8 cellular contexts compared by ENCODE assay signal in genomic region chr22:23402275-23403151, GRCh38.
DNase-seq lines count a peak whose midpoint lies in the region; ATAC-seq and TF ChIP-seq lines count a peak whose summit lies in the region.

No MANE protein-coding gene starts in this region.

- H3K36me3 ChIP-seq in IMR-90 (ENCODE audit: control insufficient read depth, insufficient read depth, low read length) (no peaks in the 10 kb centered on the region), brain microvascular endothelial cell (replicated peaks) (no peaks in the 10 kb centered on the region)

- H3K27ac ChIP-seq in IMR-90 (ENCODE audit: insufficient read depth, low read length) (no peak overlapping the region), brain microvascular endothelial cell (no peak overlapping the region)

- no TSS peak for BruUV-seq in IMR-90 (replicated peaks; lab: Mats Ljungman, UMichigan)

- no peak overlapping the region for H4K91ac ChIP-seq in IMR-90 (ENCODE audit: insufficient read depth, low read depth, low read length)

- H3K4me2 ChIP-seq in IMR-90 (ENCODE audit: low read depth, low read length), result no peak overlapping the region

- peak; percentile 37 for TF ChIP-seq RAD21 in IMR-90 (IDR thresholded peaks at IDR 0.05; ENCODE audit: low read length)

- POLR2A ChIA-PET in IMR-90 (lab: Charles Lee; ENCODE audit: unreplicated experiment), result no interaction called here

- CTCF ChIA-PET in IMR-90 (lab: Yijun Ruan, JAX), result no interaction called here

- H2BK15ac ChIP-seq in IMR-90 (ENCODE audit: low read depth, low read length), result no peak overlapping the region

- no peak overlapping the region for H2AK5ac ChIP-seq in IMR-90 (ENCODE audit: low read depth, low read length)

- H2BK120ac ChIP-seq in IMR-90 (ENCODE audit: low read depth, low read length), result no peak overlapping the region

- no peak overlapping the region for H2BK20ac ChIP-seq in IMR-90 (ENCODE audit: low read depth, low read length)

- peak overlapping the region; percentile 75 for H2AFZ ChIP-seq in IMR-90 (replicated peaks; ENCODE audit: low read length, poor library complexity)

- H2AK9ac ChIP-seq in IMR-90 (replicated peaks; ENCODE audit: low read depth, low read length, poor library complexity), result no peak overlapping the region

- dilution Hi-C loops in IMR-90 (cut with HindIII; ENCODE audit: low sequenced_read_pairs, unreplicated experiment), result no loop called here

- H4K20me1 ChIP-seq in IMR-90 (ENCODE audit: insufficient read depth, low read length), result no peaks in the 10 kb centered on the region

- no peak overlapping the region for H4K5ac ChIP-seq in IMR-90 (ENCODE audit: low read depth, low read length)

- H3K9me3 ChIP-seq in IMR-90 (ENCODE audit: control insufficient read depth, insufficient read depth, low read length), result no peaks in the 10 kb centered on the region

- H3K56ac ChIP-seq in IMR-90 (ENCODE audit: extremely low read depth, insufficient read depth, low read length), result no peak overlapping the region

- H2BK5ac ChIP-seq in IMR-90 (ENCODE audit: low read depth, low read length, poor library complexity, severe bottlenecking), result no peak overlapping the region

- peaks cover 1% of the 10 kb centered on the region; the same call in 1 of the 2 replicates for H3K27me3 ChIP-seq in IMR-90 (ENCODE audit: control insufficient read depth, insufficient read depth, low read length)
- no peaks in the 10 kb centered on the region for H3K27me3 ChIP-seq in brain microvascular endothelial cell (replicated peaks)

- no peak overlapping the region for H3K4ac ChIP-seq in IMR-90 (ENCODE audit: low read depth, low read length)

- H3K14ac ChIP-seq in IMR-90 (replicated peaks; ENCODE audit: low read depth, low read length), result no peak overlapping the region

- H3K79me1 ChIP-seq in IMR-90 (ENCODE audit: low read depth in 1 of 2, low read length in 2 of 2), result no peaks in the 10 kb centered on the region

- intact Hi-C loops in IMR-90 (cut with micrococcal nuclease), result loop anchor here (5.0 kb wide), 2 partner anchors 120 to 135 kb away; no protein-coding TSS in a partner anchor

- ATAC-seq in IMR-90 (ENCODE audit: low read depth) (peak; percentile 65), SK-N-SH treated with all-trans-retinoic acid at 6 μM for 48 hours (peak; percentile 86), GM21737 (IDR thresholded peaks at IDR 0.05; ENCODE audit: unreplicated experiment) (no peak)

- no peak overlapping the region for H3K4me3 ChIP-seq in IMR-90 (ENCODE audit: insufficient read depth, low read depth, low read length)
- H3K4me3 ChIP-seq in brain microvascular endothelial cell (ENCODE audit: low read depth, low read length), result no peak overlapping the region

- no peak for TF ChIP-seq POLR2A in IMR-90 (IDR thresholded peaks at IDR 0.05; ENCODE audit: low read depth, low read length)

- no peak overlapping the region for H3K18ac ChIP-seq in IMR-90 (ENCODE audit: low read depth, low read length)

- no peak overlapping the region for H3K23ac ChIP-seq in IMR-90 (ENCODE audit: low read depth, low read length)

- WGBS in IMR-90 (ENCODE audit: extremely low coverage in 2 of 2, insufficient read length in 1 of 2), 2 experiments, result 8% methylated on average over 39 of the region's 82 CpGs; no CpG with 5 or more reads in 1 of the 2 experiments

- no peak overlapping the region for H4K8ac ChIP-seq in IMR-90 (ENCODE audit: low read depth in 2 of 2, low read length in 2 of 2)

- H3K9ac ChIP-seq in IMR-90 (ENCODE audit: low read depth, low read length), result no peak overlapping the region

- H3K4me1 ChIP-seq in IMR-90 (ENCODE audit: control insufficient read depth, insufficient read depth, low read length), result peaks cover 4% of the 10 kb centered on the region; the same call in 1 of the 2 replicates

- H3K9me1 ChIP-seq in IMR-90 (ENCODE audit: insufficient read depth, low read length), result no peaks in the 10 kb centered on the region

- TF ChIP-seq CTCF in GM13976 (IDR thresholded peaks at IDR 0.05; ENCODE audit: borderline replicate concordance, control extremely low read depth, extremely low read depth, insufficient read depth, missing control alignments), result peak; percentile 34
- peak; percentile 49 for TF ChIP-seq CTCF in IMR-90 (conservative IDR thresholded peaks at IDR 0.05; ENCODE audit: low read depth, low read length)
- peak; percentile 55 for TF ChIP-seq CTCF in brain microvascular endothelial cell (IDR thresholded peaks at IDR 0.05; ENCODE audit: low read depth, low read length, missing control alignments)

- in situ Hi-C loops in GM13976 (cut with MboI; ENCODE audit: low sequenced_read_pairs, unreplicated experiment), result no loop called here
- in situ Hi-C loops in IMR-90 (cut with MboI; ENCODE audit: low sequenced_read_pairs), result no loop called here
- in situ Hi-C loops in brain microvascular endothelial cell (cut with HindIII; ENCODE audit: low pct_ligation_motif_present, low sequenced_read_pairs), result no loop called here

- DNase-seq in 8988T (peak; percentile 68), GM13976 (ENCODE audit: low spot score) (peak; percentile 86), IMR-90 (peak; percentile 19), brain microvascular endothelial cell (peak; percentile 28), iPS-NIHi11 (ENCODE audit: low spot score) (peak; percentile 92)
- DNase-seq in stimulated activated CD4-positive, alpha-beta T cell treated with anti-CD3 and anti-CD28 coated beads, Interleukin-15, amount 100 ng/mL, for 24 hours, result peak; percentile 75

TF ChIP-seq in IMR-90, 13 proteins besides CTCF, POLR2A, EP300 and RAD21:
- TF ChIP-seq MXI1 (IDR thresholded peaks at IDR 0.05; ENCODE audit: borderline replicate concordance, low read depth, low read length) (no peak), ELK1 (IDR thresholded peaks at IDR 0.05; ENCODE audit: borderline replicate concordance, low read depth, low read length) (no peak), MAFK (IDR thresholded peaks at IDR 0.05; ENCODE audit: low read depth, low read length) (no peak), CHD1 (IDR thresholded peaks at IDR 0.05; ENCODE audit: low read depth, low read length) (no peak), RCOR1 (IDR thresholded peaks at IDR 0.05; ENCODE audit: insufficient replicate concordance, low read length) (no peak), FOS (IDR thresholded peaks at IDR 0.05; ENCODE audit: low read depth, low read length) (no peak), CEBPB (IDR thresholded peaks at IDR 0.05; ENCODE audit: low read depth, low read length) (no peak), SMC3 (IDR thresholded peaks at IDR 0.05; ENCODE audit: low read depth, low read length) (peak; percentile 24), USF2 (IDR thresholded peaks at IDR 0.05; ENCODE audit: low read depth, low read length) (no peak)

TF ChIP-seq in SK-N-SH treated with all-trans-retinoic acid at 6 μM for 48 hours, 23 proteins besides CTCF, POLR2A, EP300 and RAD21:
- TF ChIP-seq BACH2 (CRISPR knock-in tag; IDR thresholded peaks at IDR 0.05; ENCODE audit: borderline replicate concordance), result no peak
- no peak for TF ChIP-seq ZC3H10 (CRISPR knock-in tag; IDR thresholded peaks at IDR 0.05)
- no peak for TF ChIP-seq PPARA (CRISPR knock-in tag; IDR thresholded peaks at IDR 0.05; ENCODE audit: borderline replicate concordance)
- TF ChIP-seq ZNF8 (CRISPR knock-in tag; IDR thresholded peaks at IDR 0.05), result no peak
- no peak for TF ChIP-seq SNAI2 (CRISPR knock-in tag; IDR thresholded peaks at IDR 0.05)
- TF ChIP-seq ZNF70 (CRISPR knock-in tag; IDR thresholded peaks at IDR 0.05), result no peak
- TF ChIP-seq GLIS3 (CRISPR knock-in tag; IDR thresholded peaks at IDR 0.05), result no peak
- TF ChIP-seq OSR1 (CRISPR knock-in tag; IDR thresholded peaks at IDR 0.05), result no peak
- no peak for TF ChIP-seq CSRNP3 (CRISPR knock-in tag; IDR thresholded peaks at IDR 0.05)
- TF ChIP-seq ESRRG (CRISPR knock-in tag; IDR thresholded peaks at IDR 0.05), result no peak
- no peak for TF ChIP-seq TCF4 (CRISPR knock-in tag; IDR thresholded peaks at IDR 0.05; ENCODE audit: borderline replicate concordance)
- no peak for TF ChIP-seq ISL1 (CRISPR knock-in tag; IDR thresholded peaks at IDR 0.05)
- no peak for TF ChIP-seq TOX (CRISPR knock-in tag; IDR thresholded peaks at IDR 0.05; ENCODE audit: borderline replicate concordance)
- no peak for TF ChIP-seq RARB (CRISPR knock-in tag; IDR thresholded peaks at IDR 0.05)
- no peak for TF ChIP-seq ARNTL (CRISPR knock-in tag; IDR thresholded peaks at IDR 0.05; ENCODE audit: borderline replicate concordance, low read depth)
- no peak for TF ChIP-seq CSDC2 (CRISPR knock-in tag; IDR thresholded peaks at IDR 0.05)
TF ChIP-seq in SK-N-SH treated with all-trans-retinoic acid at 6 μM for 48 hours: peak in this region for 0.

Comparison
In these comparisons a context has a peak if more than half of its experiments do, and no peak if none do; other contexts are left out.
1. DNase-seq: peak in every context shown above with its lines; median percentile 92 in iPS-NIHi11; 86 in GM13976; 75 in stimulated activated CD4-positive, alpha-beta T cell treated with anti-CD3 and anti-CD28 coated beads, Interleukin-15, amount 100 ng/mL, for 24 hours; 68 in 8988T; 28 in brain microvascular endothelial cell; 19 in IMR-90.